16 cellular contexts compared by ENCODE assay signal in genomic region chr5:139297439-139298133, GRCh38. TPM values are rescaled to one million over a fixed set of nuclear protein-coding genes. Genes with fewer than 3 reads are reported as not detected.
DNase-seq lines count a peak whose midpoint lies in the region; ATAC-seq and TF ChIP-seq lines count a peak whose summit lies in the region.
"Had no signal": no experiment of that assay in that cellular context is flagged by ENCODE, and none has a peak within 500 bp of the region (broad histone marks: within the 10 kb centered on the region; RNA-seq: fewer than 3 reads in every experiment).

No MANE protein-coding gene starts in this region.

- CTCF ChIA-PET in RWPE1 (lab: Yijun Ruan, JAX), result interaction anchor here (0.9 kb wide), 2 partner anchors 10 to 173 kb away, joined by 3 read pairs; partner anchors contain the start of gene SMIM33

- no peak for TF ChIP-seq CTCF in GM10266 (IDR thresholded peaks at IDR 0.05; ENCODE audit: control insufficient read depth, insufficient read depth, low read depth, missing control alignments)
- no peak for TF ChIP-seq CTCF in RWPE1 (conservative IDR thresholded peaks at IDR 0.05; ENCODE audit: low read depth)

- H3K9me3 Mint-ChIP-seq in stimulated activated naive CD8-positive, alpha-beta T cell treated with anti-CD3 and anti-CD28 coated beads, Interleukin-15, Interleukin-2, amounts not matched to agents 100 ng/mL and 50 ng/mL, for 24 hours, result no peaks in the 10 kb centered on the region
- no peaks in the 10 kb centered on the region for H3K9me3 Mint-ChIP-seq in activated T-helper 17 cell treated with anti-CD3 and anti-CD28 coated beads, Interleukin-2, amount 50 U/mL, for 72 hours
- H3K9me3 Mint-ChIP-seq in memory B cell, result no peaks in the 10 kb centered on the region

- no peak for ATAC-seq in stimulated activated naive CD8-positive, alpha-beta T cell treated with anti-CD3 and anti-CD28 coated beads, Interleukin-15, Interleukin-2, amounts not matched to agents 100 U/mL and 50 U/mL, for 24 hours
- ATAC-seq in activated T-helper 17 cell treated with anti-CD3 and anti-CD28 coated beads, Interleukin-2, amount 50 U/mL, for 72 hours (replicated peaks), result no peak
- no peak for ATAC-seq in memory B cell (ENCODE audit: low read depth)
- ATAC-seq: mucosa of descending colon had no signal

- H3K27ac ChIP-seq in RWPE1, result no peak overlapping the region
- H3K27ac ChIP-seq: SJCRH30 had no signal

- no peaks in the 10 kb centered on the region for H3K27me3 Mint-ChIP-seq in stimulated activated naive CD8-positive, alpha-beta T cell treated with anti-CD3 and anti-CD28 coated beads, Interleukin-15, Interleukin-2, amounts not matched to agents 100 ng/mL and 50 ng/mL, for 24 hours
- H3K27me3 Mint-ChIP-seq in activated T-helper 17 cell treated with anti-CD3 and anti-CD28 coated beads, Interleukin-2, amount 50 U/mL, for 72 hours, result no peaks in the 10 kb centered on the region
- no peaks in the 10 kb centered on the region for H3K27me3 Mint-ChIP-seq in memory B cell

- peaks cover 62% of the 10 kb centered on the region for H3K36me3 Mint-ChIP-seq in stimulated activated naive CD8-positive, alpha-beta T cell treated with anti-CD3 and anti-CD28 coated beads, Interleukin-15, Interleukin-2, amounts not matched to agents 100 ng/mL and 50 ng/mL, for 24 hours (ENCODE audit: low read depth)
- peaks cover 87% of the 10 kb centered on the region for H3K36me3 Mint-ChIP-seq in activated T-helper 17 cell treated with anti-CD3 and anti-CD28 coated beads, Interleukin-2, amount 50 U/mL, for 72 hours (ENCODE audit: low read depth)
- H3K36me3 Mint-ChIP-seq in memory B cell, result peaks cover 6% of the 10 kb centered on the region

- H3K4me3 Mint-ChIP-seq in stimulated activated naive CD8-positive, alpha-beta T cell treated with anti-CD3 and anti-CD28 coated beads, Interleukin-15, Interleukin-2, amounts not matched to agents 100 ng/mL and 50 ng/mL, for 24 hours, result peak overlapping the region; percentile 99
- H3K4me3 Mint-ChIP-seq in activated T-helper 17 cell treated with anti-CD3 and anti-CD28 coated beads, Interleukin-2, amount 50 U/mL, for 72 hours, result peak overlapping the region; percentile 98
- peak overlapping the region; percentile 67 for H3K4me3 Mint-ChIP-seq in memory B cell

- H3K27ac Mint-ChIP-seq in stimulated activated naive CD8-positive, alpha-beta T cell treated with anti-CD3 and anti-CD28 coated beads, Interleukin-15, Interleukin-2, amounts not matched to agents 100 ng/mL and 50 ng/mL, for 24 hours, result peak overlapping the region; percentile 79
- peak overlapping the region; percentile 59 for H3K27ac Mint-ChIP-seq in activated T-helper 17 cell treated with anti-CD3 and anti-CD28 coated beads, Interleukin-2, amount 50 U/mL, for 72 hours
- H3K27ac Mint-ChIP-seq in memory B cell, result no peak overlapping the region

- POLR2A ChIA-PET in RWPE1 (lab: Yijun Ruan, JAX; ENCODE audit: low non-redundant PET), result no interaction called here

- peaks cover 71% of the 10 kb centered on the region for H3K4me1 Mint-ChIP-seq in stimulated activated naive CD8-positive, alpha-beta T cell treated with anti-CD3 and anti-CD28 coated beads, Interleukin-15, Interleukin-2, amounts not matched to agents 100 ng/mL and 50 ng/mL, for 24 hours (ENCODE audit: low read depth)
- peaks cover 44% of the 10 kb centered on the region for H3K4me1 Mint-ChIP-seq in activated T-helper 17 cell treated with anti-CD3 and anti-CD28 coated beads, Interleukin-2, amount 50 U/mL, for 72 hours
- H3K4me1 Mint-ChIP-seq in memory B cell, result peaks cover 55% of the 10 kb centered on the region

- no peak for DNase-seq in stimulated activated naive CD8-positive, alpha-beta T cell treated with anti-CD3 and anti-CD28 coated beads, Interleukin-15, Interleukin-2, amounts not matched to agents 100 U/mL and 50 U/mL, for 24 hours
- DNase-seq in memory B cell (ENCODE audit: low spot score in 2 of 2) (no peak), retina (no peak), islet precursor cell (no peak), GM10266 (ENCODE audit: extremely low spot score) (no peak), RWPE1 (ENCODE audit: low spot score) (no peak)
- DNase-seq: activated CD4-positive, alpha-beta T cell treated with anti-CD3 and anti-CD28 coated beads for 4 hours; amygdala; C1 segment of cervical spinal cord; effector CD8-positive, alpha-beta T cell; HCEC 1CT; MM.1S; mucosa of descending colon; SJCRH30 had no signal

RNA-seq across cellular contexts. Expression of gene MATR3, which starts 4.0 kb away (rescaled TPM):
- 100 to 1,000 TPM; 184 to 204 TPM for total RNA-seq in activated T-helper 17 cell treated with anti-CD3 and anti-CD28 coated beads, Interleukin-2, amount 50 U/mL, for 72 hours

RNA-seq across cellular contexts. Expression of gene PAIP2, which starts 44.1 kb away (rescaled TPM):
- 100 to 1,000 TPM; 102 to 157 TPM for total RNA-seq in activated T-helper 17 cell treated with anti-CD3 and anti-CD28 coated beads, Interleukin-2, amount 50 U/mL, for 72 hours
